In genomic region chr10:110863956-110864355, GRCh38 we compare ENCODE assay signal across 12 cellular contexts. TPM values are rescaled to one million over a fixed set of nuclear protein-coding genes. Genes with fewer than 3 reads are reported as not detected.
DNase-seq lines count a peak whose midpoint lies in the region; ATAC-seq and TF ChIP-seq lines count a peak whose summit lies in the region.
"Had no signal": no experiment of that assay in that cellular context is flagged by ENCODE, and none has a peak within 500 bp of the region (broad histone marks: within the 10 kb centered on the region; RNA-seq: fewer than 3 reads in every experiment).

No MANE protein-coding gene starts in this region.

- H3K9me3 ChIP-seq in right lobe of liver (no peaks in the 10 kb centered on the region), suprapubic skin (no peaks in the 10 kb centered on the region)
- H3K9me3 ChIP-seq: A549 had no signal

- peak overlapping the region; percentile 98 for H3K27ac Mint-ChIP-seq in activated CD4-positive, alpha-beta T cell treated with anti-CD3 and anti-CD28 coated beads, Interleukin-2, amount 10 ng/mL, durations not matched to agents 7 days and 5 days
- H3K27ac Mint-ChIP-seq in activated CD8-positive, alpha-beta T cell treated with anti-CD3 and anti-CD28 coated beads, Interleukin-2, amount 10 ng/mL, durations not matched to agents 7 days and 5 days = peak overlapping the region; percentile 96

- H3K27me3 Mint-ChIP-seq in activated CD4-positive, alpha-beta T cell treated with anti-CD3 and anti-CD28 coated beads, Interleukin-2, amount 10 ng/mL, durations not matched to agents 7 days and 5 days = no peaks in the 10 kb centered on the region
- no peaks in the 10 kb centered on the region for H3K27me3 Mint-ChIP-seq in activated CD8-positive, alpha-beta T cell treated with anti-CD3 and anti-CD28 coated beads, Interleukin-2, amount 10 ng/mL, durations not matched to agents 7 days and 5 days (ENCODE audit: low read depth)

- POLR2A ChIA-PET in activated CD4-positive, alpha-beta T cell treated with anti-CD3 and anti-CD28 coated beads, Interleukin-2, amount 10 ng/mL, durations not matched to agents 7 days and 5 days (lab: Charles Lee) = no interaction called here
- POLR2A ChIA-PET in activated CD8-positive, alpha-beta T cell treated with anti-CD3 and anti-CD28 coated beads, Interleukin-2, amount 10 ng/mL, durations not matched to agents 7 days and 5 days (lab: Charles Lee) = interaction anchor here (1.0 to 1.6 kb wide), 5 partner anchors 9 to 90 kb away, joined by 3 to 8 read pairs (median 5); no protein-coding TSS in a partner anchor

- H3K36me3 ChIP-seq in right lobe of liver (no peaks in the 10 kb centered on the region), suprapubic skin (no peaks in the 10 kb centered on the region)

- H3K4me3 Mint-ChIP-seq in activated CD4-positive, alpha-beta T cell treated with anti-CD3 and anti-CD28 coated beads, Interleukin-2, amount 10 ng/mL, durations not matched to agents 7 days and 5 days = no peak overlapping the region
- H3K4me3 Mint-ChIP-seq in activated CD8-positive, alpha-beta T cell treated with anti-CD3 and anti-CD28 coated beads, Interleukin-2, amount 10 ng/mL, durations not matched to agents 7 days and 5 days = peak overlapping the region; percentile 81

- H3K9me3 Mint-ChIP-seq in activated CD4-positive, alpha-beta T cell treated with anti-CD3 and anti-CD28 coated beads, Interleukin-2, amount 10 ng/mL, durations not matched to agents 7 days and 5 days = no peaks in the 10 kb centered on the region
- H3K9me3 Mint-ChIP-seq in activated CD8-positive, alpha-beta T cell treated with anti-CD3 and anti-CD28 coated beads, Interleukin-2, amount 10 ng/mL, durations not matched to agents 7 days and 5 days (ENCODE audit: insufficient read depth) = no peaks in the 10 kb centered on the region

- CTCF ChIA-PET in activated CD4-positive, alpha-beta T cell treated with anti-CD3 and anti-CD28 coated beads, Interleukin-2, amount 10 ng/mL, durations not matched to agents 7 days and 5 days (lab: Charles Lee) = interaction anchor here (0.6 to 1.5 kb wide), 3 partner anchors 11 to 473 kb away, joined by 3 to 5 read pairs (median 3); no protein-coding TSS in a partner anchor
- CTCF ChIA-PET in activated CD8-positive, alpha-beta T cell treated with anti-CD3 and anti-CD28 coated beads, Interleukin-2, amount 10 ng/mL, durations not matched to agents 7 days and 5 days (lab: Charles Lee) = interaction anchor here (1.1 to 2.3 kb wide), 7 partner anchors 12 to 253 kb away, joined by 3 to 17 read pairs (median 5); no protein-coding TSS in a partner anchor

- ATAC-seq in activated CD8-positive, alpha-beta T cell treated with anti-CD3 and anti-CD28 coated beads, Interleukin-2, amount 10 ng/mL, durations not matched to agents 7 days and 5 days = no peak
- ATAC-seq in right lobe of liver (no peak), GM19397 (IDR thresholded peaks at IDR 0.05; ENCODE audit: unreplicated experiment) (no peak)
- ATAC-seq: A549, PC-3 had no signal

- intact Hi-C loops in right lobe of liver (cut with DNase I) = no loop called here

- H3K36me3 Mint-ChIP-seq in activated CD4-positive, alpha-beta T cell treated with anti-CD3 and anti-CD28 coated beads, Interleukin-2, amount 10 ng/mL, durations not matched to agents 7 days and 5 days (ENCODE audit: low read depth) = peaks cover 9% of the 10 kb centered on the region
- no peaks in the 10 kb centered on the region for H3K36me3 Mint-ChIP-seq in activated CD8-positive, alpha-beta T cell treated with anti-CD3 and anti-CD28 coated beads, Interleukin-2, amount 10 ng/mL, durations not matched to agents 7 days and 5 days (ENCODE audit: low read depth)

- H3K4me1 ChIP-seq in right lobe of liver (peaks cover 0 to 40% (median 11%) of the 10 kb centered on the region in 4 donors), suprapubic skin (peaks cover 95% of the 10 kb centered on the region)

- no peak for TF ChIP-seq CTCF in right lobe of liver (IDR thresholded peaks at IDR 0.05)
- no peak for TF ChIP-seq CTCF in suprapubic skin (IDR thresholded peaks at IDR 0.05)

- H3K27ac ChIP-seq in right lobe of liver = peak overlapping the region in 2 of 3 donors; percentile 27 to 63
- peak overlapping the region; percentile 84 for H3K27ac ChIP-seq in suprapubic skin

- TF ChIP-seq EP300 in suprapubic skin (IDR thresholded peaks at IDR 0.05) = no peak

- 92% methylated on average over 1 of the region's 2 CpGs for WGBS in right lobe of liver (ENCODE audit: insufficient coverage, low coverage, low lambda C conversion rate, missing lambda C conversion rate)
- 85% methylated on average over 2 of the region's 2 CpGs for WGBS in suprapubic skin

- no peak for DNase-seq in activated CD4-positive, alpha-beta T cell treated with anti-CD3 and anti-CD28 coated beads, Interleukin-2, amount 10 ng/mL, durations not matched to agents 7 days and 5 days
- DNase-seq in activated CD4-positive, alpha-beta T cell treated with anti-CD3 and anti-CD28 coated beads, Interleukin-2, amount 50 U/mL, for 4 hours = no peak
- peak; percentile 18 for DNase-seq in activated CD8-positive, alpha-beta T cell treated with anti-CD3 and anti-CD28 coated beads, Interleukin-2, amount 10 ng/mL, durations not matched to agents 7 days and 5 days
- DNase-seq in right lobe of liver (no peak), suprapubic skin (ENCODE audit: low spot score in 2 of 2) (no peak), NCI-H146 treated with DMSO at 0.1 percent for 48 hours (lab: John Stamatoyannopoulos, UW; ENCODE audit: unreplicated experiment) (no peak), HuH-7 (ENCODE audit: low spot score) (no peak)
- DNase-seq: HCEC 1CT, PC-3, T1000 had no signal

- no peak for TF ChIP-seq POLR2A in right lobe of liver (IDR thresholded peaks at IDR 0.05)
- no peak for TF ChIP-seq POLR2A in suprapubic skin (IDR thresholded peaks at IDR 0.05)

- H3K4me3 ChIP-seq in right lobe of liver (no peak overlapping the region), suprapubic skin (no peak overlapping the region)
- H3K4me3 ChIP-seq: A549 had no signal

- peaks cover 99% of the 10 kb centered on the region for H3K4me1 Mint-ChIP-seq in activated CD4-positive, alpha-beta T cell treated with anti-CD3 and anti-CD28 coated beads, Interleukin-2, amount 10 ng/mL, durations not matched to agents 7 days and 5 days
- H3K4me1 Mint-ChIP-seq in activated CD8-positive, alpha-beta T cell treated with anti-CD3 and anti-CD28 coated beads, Interleukin-2, amount 10 ng/mL, durations not matched to agents 7 days and 5 days (ENCODE audit: low read depth) = peaks cover 99% of the 10 kb centered on the region

- H3K27me3 ChIP-seq in right lobe of liver = no peaks in the 10 kb centered on the region
- no peaks in the 10 kb centered on the region for H3K27me3 ChIP-seq in suprapubic skin

RNA-seq across cellular contexts. Expression of gene PDCD4, which starts 7.8 kb away (rescaled TPM):
- 10 to 100 TPM; 63.8 to 81.0 TPM for total RNA-seq in activated CD4-positive, alpha-beta T cell treated with anti-CD3 and anti-CD28 coated beads, Interleukin-2, amount 10 ng/mL, durations not matched to agents 7 days and 5 days
- total RNA-seq in activated CD8-positive, alpha-beta T cell treated with anti-CD3 and anti-CD28 coated beads, Interleukin-2, amount 10 ng/mL, durations not matched to agents 7 days and 5 days = 10 to 100 TPM; 97.1 to 98.4 TPM
- total RNA-seq in right lobe of liver = 100 to 1,000 TPM in 1 of 6 experiments, 10 to 100 TPM in 5; 10.8 to 105 (median 32.5) TPM
- total RNA-seq in suprapubic skin = 100 to 1,000 TPM; 243 to 594 (median 293) TPM

RNA-seq across cellular contexts. Expression of gene BBIP1, which starts 55.0 kb away (rescaled TPM):
- 10 to 100 TPM; 19.1 to 24.2 TPM for total RNA-seq in activated CD4-positive, alpha-beta T cell treated with anti-CD3 and anti-CD28 coated beads, Interleukin-2, amount 10 ng/mL, durations not matched to agents 7 days and 5 days
- total RNA-seq in activated CD8-positive, alpha-beta T cell treated with anti-CD3 and anti-CD28 coated beads, Interleukin-2, amount 10 ng/mL, durations not matched to agents 7 days and 5 days = 10 to 100 TPM; 20.7 to 21.1 TPM
- total RNA-seq in right lobe of liver = 10 to 100 TPM in 5 of 6 experiments, 1 to 10 TPM in 1; 9.4 to 15.7 (median 11.5) TPM
- 10 to 100 TPM in 2 of 4 donors, 1 to 10 TPM in 2; 6.5 to 14.0 (median 10.3) TPM for total RNA-seq in suprapubic skin

RNA-seq across cellular contexts. Expression of gene SHOC2, which starts 55.4 kb away (rescaled TPM):
- total RNA-seq in activated CD4-positive, alpha-beta T cell treated with anti-CD3 and anti-CD28 coated beads, Interleukin-2, amount 10 ng/mL, durations not matched to agents 7 days and 5 days = 10 to 100 TPM; 43.0 to 47.8 TPM
- total RNA-seq in activated CD8-positive, alpha-beta T cell treated with anti-CD3 and anti-CD28 coated beads, Interleukin-2, amount 10 ng/mL, durations not matched to agents 7 days and 5 days = 10 to 100 TPM; 40.0 to 43.2 TPM
- 10 to 100 TPM; 16.0 to 28.6 (median 22.2) TPM for total RNA-seq in right lobe of liver
- 10 to 100 TPM; 33.8 to 80.8 (median 40.8) TPM for total RNA-seq in suprapubic skin
